Comparison of ENCODE assay signal across 8 cellular contexts in genomic region chr12:124681779-124682391, GRCh38.
DNase-seq lines count a peak whose midpoint lies in the region; ATAC-seq and TF ChIP-seq lines count a peak whose summit lies in the region.

No MANE protein-coding gene starts in this region.

- H3K9me3 Mint-ChIP-seq in brain = peaks cover 0 to 15% (median under 1%) of the 10 kb centered on the region in 5 experiments

- peak overlapping the region in 1 of 5 experiments; percentile 41 for H3K4me3 Mint-ChIP-seq in brain

- peaks cover 0 to 3% (median 0%) of the 10 kb centered on the region in 5 donors for H3K27me3 ChIP-seq in subcutaneous abdominal adipose tissue (ENCODE audit: control insufficient read depth in 5 of 5, insufficient read depth in 4 of 5, low read length in 5 of 5)

- no peaks in the 10 kb centered on the region for H3K36me3 Mint-ChIP-seq in brain

- H3K9ac ChIP-seq in subcutaneous abdominal adipose tissue (ENCODE audit: low read length in 5 of 5) = peak overlapping the region; percentile 41 to 73 (median 67)

- peak overlapping the region in 4 of 5 donors; percentile 8 to 41 (median 21) for H3K4me3 ChIP-seq in subcutaneous abdominal adipose tissue (ENCODE audit: low read depth in 1 of 5, low read length in 5 of 5)

- no peaks in the 10 kb centered on the region for H3K36me3 ChIP-seq in subcutaneous abdominal adipose tissue (ENCODE audit: control insufficient read depth in 5 of 5, insufficient read depth in 5 of 5, low read length in 5 of 5)

- peak overlapping the region; percentile 96 for H3K27ac ChIP-seq in subcutaneous abdominal adipose tissue (ENCODE audit: low read depth, low read length)

- no peaks in the 10 kb centered on the region for H3K9me3 ChIP-seq in subcutaneous abdominal adipose tissue (ENCODE audit: control insufficient read depth in 5 of 5, low read length in 5 of 5)

- H3K4me1 Mint-ChIP-seq in brain = peaks cover 75% of the 10 kb centered on the region

- ATAC-seq in GM18520 (IDR thresholded peaks at IDR 0.05; ENCODE audit: unreplicated experiment) (no peak), GM18505 (IDR thresholded peaks at IDR 0.05; ENCODE audit: unreplicated experiment) (no peak), GM18517 (IDR thresholded peaks at IDR 0.05; ENCODE audit: unreplicated experiment) (no peak)

- no peak for TF ChIP-seq POLR2A in GM18505 (IDR thresholded peaks at IDR 0.05; ENCODE audit: borderline replicate concordance, extremely low read depth, insufficient read depth, insufficient read length)

- DNase-seq in HS-27A (ENCODE audit: low read depth) = peak; percentile 52
- DNase-seq in islet precursor cell = peak; percentile 90
- DNase-seq in epidermal melanocyte (ENCODE audit: insufficient read length, low spot score) = no peak

- peaks cover 37 to 95% (median 89%) of the 10 kb centered on the region in 5 donors for H3K4me1 ChIP-seq in subcutaneous abdominal adipose tissue (ENCODE audit: control insufficient read depth in 5 of 5, insufficient read depth in 5 of 5, low read length in 5 of 5)

- TF ChIP-seq CTCF in brain (conservative IDR thresholded peaks at IDR 0.05) = no peak

- peak overlapping the region; percentile 51 to 87 (median 75) for H3K27ac Mint-ChIP-seq in brain

- H3K27me3 Mint-ChIP-seq in brain = peaks cover 12% of the 10 kb centered on the region
